In the genomic region with DNA sequence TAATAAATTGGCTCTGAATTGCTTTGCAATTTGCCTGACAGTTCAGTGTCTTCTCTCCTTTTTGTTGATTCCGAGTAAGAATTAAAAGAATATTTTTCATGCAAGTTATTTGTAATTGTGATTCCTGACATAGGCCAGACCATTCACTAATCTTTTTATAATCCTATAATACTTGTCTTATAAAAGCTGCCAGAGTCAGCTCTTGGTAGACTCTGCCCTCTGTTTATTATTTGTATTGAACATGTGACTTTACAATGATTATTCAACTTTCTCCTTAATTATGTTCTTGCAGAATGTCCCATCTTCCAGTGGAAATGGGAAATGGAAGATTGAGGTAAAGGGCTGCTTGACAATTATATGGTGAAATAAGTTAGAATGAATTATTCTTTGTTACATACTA, we compare ENCODE assay signal across 15 cellular contexts.
A peak's percentile ranks its signal among the peaks of the same experiment; 100 is the strongest.
DNase-seq lines count a peak whose midpoint lies in the region; ATAC-seq and TF ChIP-seq lines count a peak whose summit lies in the region.
"Had no signal": no experiment of that assay in that cellular context is flagged by ENCODE, and none has a peak within 500 bp of the region (broad histone marks: within the 10 kb centered on the region; RNA-seq: fewer than 3 reads in every experiment).

No MANE protein-coding gene starts in this region.

- no peak for TF ChIP-seq EP300 in transverse colon (IDR thresholded peaks at IDR 0.05; ENCODE audit: low read depth)

- no peaks in the 10 kb centered on the region for H3K4me1 Mint-ChIP-seq in MCF 10A (ENCODE audit: insufficient read depth, unreplicated experiment)
- H3K4me1 Mint-ChIP-seq: B cell had no signal

- H3K27me3 ChIP-seq in WERI-Rb-1 (ENCODE audit: insufficient read depth, low read depth, severe bottlenecking) (no peaks in the 10 kb centered on the region), transverse colon (no peaks in the 10 kb centered on the region)
- H3K27me3 ChIP-seq: BLaER1 treated with 17β-estradiol and CSF1 and Interleukin-3, amounts not matched to agents 10 nM and 100 nM had no signal

- H3K36me3 ChIP-seq in WERI-Rb-1 (no peaks in the 10 kb centered on the region), transverse colon (no peaks in the 10 kb centered on the region)
- H3K36me3 ChIP-seq: BLaER1 treated with 17β-estradiol and CSF1 and Interleukin-3, amounts not matched to agents 10 nM and 100 nM had no signal

- intact Hi-C loops in left colon (cut with DNase I, micrococcal nuclease) (no loop called here), transverse colon (cut with DNase I; ENCODE audit: low total_unique reads) (no loop called here), MCF 10A (cut with micrococcal nuclease) (no loop called here)

- DNase-seq in NCI-H82 (lab: John Stamatoyannopoulos, UW) (peak; percentile 43), WERI-Rb-1 (no peak), left colon (no peak), transverse colon (no peak), MCF 10A (ENCODE audit: unreplicated experiment) (no peak), HuH-7 (ENCODE audit: low spot score) (no peak), GM03348 (ENCODE audit: low spot score) (no peak)
- DNase-seq: CD8-positive, alpha-beta T cell; HFFc6; IMR-90 had no signal

- no peak overlapping the region for H3K27ac Mint-ChIP-seq in MCF 10A (ENCODE audit: low read depth, unreplicated experiment)
- H3K27ac Mint-ChIP-seq: B cell; CD8-positive, alpha-beta T cell; HFFc6 had no signal

- in situ Hi-C loops in transverse colon (cut with MboI; ENCODE audit: low pct_ligation_motif_present in 1 of 4, low pct_unique_long_range_greater_than_20kb in 1 of 4, low sequenced_read_pairs in 3 of 4) = no loop called here

- H3K9me3 Mint-ChIP-seq in MCF 10A (ENCODE audit: unreplicated experiment) = no peaks in the 10 kb centered on the region
- H3K9me3 Mint-ChIP-seq: CD8-positive, alpha-beta T cell; HFFc6 had no signal

- H3K36me3 Mint-ChIP-seq in MCF 10A (ENCODE audit: insufficient read depth, unreplicated experiment) = no peaks in the 10 kb centered on the region
- H3K36me3 Mint-ChIP-seq: CD8-positive, alpha-beta T cell had no signal

- H3K27me3 Mint-ChIP-seq in MCF 10A (ENCODE audit: insufficient read depth, unreplicated experiment) = peaks cover 18% of the 10 kb centered on the region

- POLR2A ChIA-PET in MCF 10A (lab: Yijun Ruan, JAX) = no interaction called here

- peaks cover 0 to 21% (median 9%) of the 10 kb centered on the region in 4 donors for H3K4me1 ChIP-seq in transverse colon

- H3K27ac ChIP-seq in WERI-Rb-1 (0 out of 2 replicates have a peak overlapping the region, but pooled peaks have one; percentile 28), transverse colon (peak overlapping the region in 3 of 4 donors; percentile 4 to 59 (median 31))
- H3K27ac ChIP-seq: BLaER1 treated with 17β-estradiol and CSF1 and Interleukin-3, amounts not matched to agents 10 nM and 100 nM; GM23248; HL-60 had no signal

- H3K9me3 ChIP-seq in WERI-Rb-1 (ENCODE audit: severe bottlenecking) (no peaks in the 10 kb centered on the region), transverse colon (peaks cover 0 to 3% of the 10 kb centered on the region in 2 donors)

- ATAC-seq in left colon = peak; percentile 87
- ATAC-seq: CD8-positive, alpha-beta T cell; HCT116 had no signal

- CTCF ChIA-PET in MCF 10A (lab: Yijun Ruan, JAX) = no interaction called here

- no peak overlapping the region for H3K4me3 Mint-ChIP-seq in MCF 10A (ENCODE audit: unreplicated experiment)
- H3K4me3 Mint-ChIP-seq: B cell; CD8-positive, alpha-beta T cell; HFFc6 had no signal

- no peak overlapping the region for H3K4me3 ChIP-seq in WERI-Rb-1 (ENCODE audit: low read depth, low read length)
- no peak overlapping the region for H3K4me3 ChIP-seq in transverse colon
- H3K4me3 ChIP-seq: BLaER1 treated with 17β-estradiol and CSF1 and Interleukin-3, amounts not matched to agents 10 nM and 100 nM; GM23248 had no signal

- TF ChIP-seq POLR2A in transverse colon (IDR thresholded peaks at IDR 0.05) = no peak

- WGBS in transverse colon (ENCODE audit: low coverage in 1 of 2), 2 donors = 25 to 46% methylated on average over 1 of the region's 1 CpG

- no TSS peak for BruUV-seq in MCF 10A (replicated peaks; lab: Mats Ljungman, UMichigan)

- no peak for TF ChIP-seq CTCF in WERI-Rb-1 (IDR thresholded peaks at IDR 0.05; ENCODE audit: low read depth, low read length)
- no peak for TF ChIP-seq CTCF in transverse colon (IDR thresholded peaks at IDR 0.05)
- no peak for TF ChIP-seq CTCF in MCF 10A (IDR thresholded peaks at IDR 0.05; ENCODE audit: unreplicated experiment)
